In the genomic region with DNA sequence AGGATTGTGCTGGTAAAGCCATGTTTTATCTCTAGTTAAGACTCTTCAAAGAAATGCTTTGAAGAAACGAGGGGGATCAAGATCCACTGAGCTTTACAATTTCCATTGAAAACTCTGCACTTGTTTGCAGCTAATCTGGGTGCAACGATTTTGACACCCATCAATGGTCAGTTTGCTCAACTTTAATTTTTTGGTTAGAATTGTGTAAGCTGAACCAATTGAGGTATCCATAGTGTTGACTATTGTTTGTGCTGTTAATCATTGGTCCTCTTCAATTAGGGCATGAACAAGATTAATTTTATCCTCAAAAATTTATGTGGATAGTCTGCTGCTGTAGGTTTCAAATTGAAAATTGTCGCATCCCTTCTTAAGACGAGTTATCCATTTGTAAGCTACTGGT, we compare ENCODE assay signal across 7 cellular contexts.
"Had no signal": no experiment of that assay in that cellular context is flagged by ENCODE, and none has a peak within 500 bp of the region (broad histone marks: within the 10 kb centered on the region; RNA-seq: fewer than 3 reads in every experiment).

No MANE protein-coding gene starts in this region.

- FAIRE-seq: G401.6, GM12891, GM12892, GM18507, GM19239 had no signal

- DNase-seq: GDM1, GF-D8 had no signal
